In the genomic region with DNA sequence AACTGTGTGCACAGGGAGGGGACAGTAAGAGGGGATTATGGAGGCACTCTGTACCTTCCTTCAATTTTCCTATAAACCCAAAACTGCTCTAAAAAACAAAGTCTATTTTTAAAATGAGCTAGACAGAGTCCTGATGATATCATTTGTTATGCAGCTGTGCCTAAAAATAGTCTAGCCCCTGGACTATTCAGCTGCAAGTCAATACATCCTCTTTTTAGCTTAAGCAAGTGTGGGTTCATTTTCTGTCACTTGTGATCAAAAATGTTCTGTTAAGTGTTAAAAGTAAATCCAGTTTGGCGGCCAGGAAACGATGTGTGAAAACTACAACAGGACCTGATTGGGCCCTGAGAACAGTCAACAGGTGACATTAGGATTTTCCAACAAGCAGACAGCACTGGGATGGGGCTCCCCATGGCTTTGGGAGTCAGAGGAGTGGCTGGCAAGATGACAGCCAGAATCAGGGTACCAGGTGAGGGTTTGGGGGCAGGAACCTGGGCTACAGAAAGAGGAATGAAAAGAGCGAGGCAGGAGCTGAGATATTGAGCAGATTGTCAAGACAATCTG, we compare ENCODE assay signal across 1 cellular context.
TF ChIP-seq lines count a peak whose summit lies in the region.

No MANE protein-coding gene starts in this region.

TF ChIP-seq in GM12878, 131 proteins besides CTCF, POLR2A, EP300 and RAD21 (continued from another document and continues in another):
- TF ChIP-seq NR2F1 (conservative IDR thresholded peaks at IDR 0.05) (0 out of 2 replicates have a peak, but pooled peaks have one; percentile 15), HDAC2 (IDR thresholded peaks at IDR 0.05) (no peak), SMAD1 (IDR thresholded peaks at IDR 0.05; ENCODE audit: low read depth, partially characterized antibody) (no peak), SMAD5 (IDR thresholded peaks at IDR 0.05; ENCODE audit: low read depth) (no peak), ASH2L (IDR thresholded peaks at IDR 0.05; ENCODE audit: borderline replicate concordance, low read depth) (0 out of 2 replicates have a peak, but pooled peaks have one; percentile 22), WRNIP1 (IDR thresholded peaks at IDR 0.05; ENCODE audit: borderline replicate concordance, low read depth, low read length) (no peak), SREBF1 (IDR thresholded peaks at IDR 0.05; ENCODE audit: low read length) (no peak), LARP7 (IDR thresholded peaks at IDR 0.05) (no peak), ZNF274 (IDR thresholded peaks at IDR 0.05; ENCODE audit: insufficient read depth, insufficient read length) (no peak), ESRRA (IDR thresholded peaks at IDR 0.05; ENCODE audit: low read length) (no peak), FOXK2 (IDR thresholded peaks at IDR 0.05) (no peak), RB1 (IDR thresholded peaks at IDR 0.05; ENCODE audit: borderline replicate concordance) (no peak), RCOR1 (conservative IDR thresholded peaks at IDR 0.05; ENCODE audit: low read depth, low read length) (0 out of 2 replicates have a peak, but pooled peaks have one; percentile 39), TARDBP (IDR thresholded peaks at IDR 0.05; ENCODE audit: borderline replicate concordance) (no peak), SIN3A (IDR thresholded peaks at IDR 0.05; ENCODE audit: low read depth, low read length) (no peak), CBFB (IDR thresholded peaks at IDR 0.05; ENCODE audit: low read depth) (no peak), IRF4 (IDR thresholded peaks at IDR 0.05; ENCODE audit: low read depth, low read length) (no peak), ZNF384 (IDR thresholded peaks at IDR 0.05; ENCODE audit: borderline replicate concordance, low read depth, low read length) (no peak), RFX5 (IDR thresholded peaks at IDR 0.05; ENCODE audit: low read depth, low read length) (no peak), JUNB (IDR thresholded peaks at IDR 0.05) (0 out of 2 replicates have a peak, but pooled peaks have one; percentile 52), BHLHE40 (IDR thresholded peaks at IDR 0.05; ENCODE audit: borderline replicate concordance in 1 of 2, low read depth in 2 of 2, low read length in 1 of 2) (0 out of 4 replicates have a peak, but pooled peaks of 1 of the 2 experiments have one; percentile 40), ETV6 (conservative IDR thresholded peaks at IDR 0.05 in 1 of 2, IDR thresholded peaks at IDR 0.05 in 1 of 2; ENCODE audit: borderline replicate concordance in 1 of 2, low read depth in 1 of 2) (no peak), ZNF217 (IDR thresholded peaks at IDR 0.05) (0 out of 2 replicates have a peak, but pooled peaks have one; percentile 65), RAD51 (IDR thresholded peaks at IDR 0.05) (no peak), NFYA (IDR thresholded peaks at IDR 0.05; ENCODE audit: borderline replicate concordance, low read depth, low read length) (no peak), NR2C1 (IDR thresholded peaks at IDR 0.05) (no peak), POLR2AphosphoS2 (IDR thresholded peaks at IDR 0.05; ENCODE audit: low read depth, low read length) (no peak), SMC3 (IDR thresholded peaks at IDR 0.05; ENCODE audit: borderline replicate concordance, low read length) (no peak), ATF7 (IDR thresholded peaks at IDR 0.05; ENCODE audit: low read depth) (peak; percentile 95), STAT3 (IDR thresholded peaks at IDR 0.05; ENCODE audit: low read depth, low read length) (no peak), MEF2A (IDR thresholded peaks at IDR 0.05; ENCODE audit: insufficient read depth, low read depth, low read length) (peak; percentile 95), NFIC (IDR thresholded peaks at IDR 0.05; ENCODE audit: low read depth, low read length) (peak; percentile 71)
- TF ChIP-seq, protein P1, sequence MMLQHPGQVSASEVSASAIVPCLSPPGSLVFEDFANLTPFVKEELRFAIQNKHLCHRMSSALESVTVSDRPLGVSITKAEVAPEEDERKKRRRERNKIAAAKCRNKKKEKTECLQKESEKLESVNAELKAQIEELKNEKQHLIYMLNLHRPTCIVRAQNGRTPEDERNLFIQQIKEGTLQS (IDR thresholded peaks at IDR 0.05; ENCODE audit: borderline replicate concordance, extremely low read depth, low read depth, low read length): no peak
- TF ChIP-seq, protein P2, sequence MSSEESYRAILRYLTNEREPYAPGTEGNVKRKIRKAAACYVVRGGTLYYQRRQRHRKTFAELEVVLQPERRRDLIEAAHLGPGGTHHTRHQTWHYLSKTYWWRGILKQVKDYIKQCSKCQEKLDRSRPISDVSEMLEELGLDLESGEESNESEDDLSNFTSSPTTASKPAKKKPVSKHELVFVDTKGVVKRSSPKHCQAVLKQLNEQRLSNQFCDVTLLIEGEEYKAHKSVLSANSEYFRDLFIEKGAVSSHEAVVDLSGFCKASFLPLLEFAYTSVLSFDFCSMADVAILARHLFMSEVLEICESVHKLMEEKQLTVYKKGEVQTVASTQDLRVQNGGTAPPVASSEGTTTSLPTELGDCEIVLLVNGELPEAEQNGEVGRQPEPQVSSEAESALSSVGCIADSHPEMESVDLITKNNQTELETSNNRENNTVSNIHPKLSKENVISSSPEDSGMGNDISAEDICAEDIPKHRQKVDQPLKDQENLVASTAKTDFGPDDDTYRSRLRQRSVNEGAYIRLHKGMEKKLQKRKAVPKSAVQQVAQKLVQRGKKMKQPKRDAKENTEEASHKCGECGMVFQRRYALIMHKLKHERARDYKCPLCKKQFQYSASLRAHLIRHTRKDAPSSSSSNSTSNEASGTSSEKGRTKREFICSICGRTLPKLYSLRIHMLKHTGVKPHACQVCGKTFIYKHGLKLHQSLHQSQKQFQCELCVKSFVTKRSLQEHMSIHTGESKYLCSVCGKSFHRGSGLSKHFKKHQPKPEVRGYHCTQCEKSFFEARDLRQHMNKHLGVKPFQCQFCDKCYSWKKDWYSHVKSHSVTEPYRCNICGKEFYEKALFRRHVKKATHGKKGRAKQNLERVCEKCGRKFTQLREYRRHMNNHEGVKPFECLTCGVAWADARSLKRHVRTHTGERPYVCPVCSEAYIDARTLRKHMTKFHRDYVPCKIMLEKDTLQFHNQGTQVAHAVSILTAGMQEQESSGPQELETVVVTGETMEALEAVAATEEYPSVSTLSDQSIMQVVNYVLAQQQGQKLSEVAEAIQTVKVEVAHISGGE (CRISPR knock-in tag; IDR thresholded peaks at IDR 0.05): no peak
- TF ChIP-seq, protein P3, sequence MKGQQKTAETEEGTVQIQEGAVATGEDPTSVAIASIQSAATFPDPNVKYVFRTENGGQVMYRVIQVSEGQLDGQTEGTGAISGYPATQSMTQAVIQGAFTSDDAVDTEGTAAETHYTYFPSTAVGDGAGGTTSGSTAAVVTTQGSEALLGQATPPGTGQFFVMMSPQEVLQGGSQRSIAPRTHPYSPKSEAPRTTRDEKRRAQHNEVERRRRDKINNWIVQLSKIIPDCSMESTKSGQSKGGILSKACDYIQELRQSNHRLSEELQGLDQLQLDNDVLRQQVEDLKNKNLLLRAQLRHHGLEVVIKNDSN (IDR thresholded peaks at IDR 0.05; ENCODE audit: borderline replicate concordance, extremely low read length, insufficient read depth, low read depth, low read length): no peak
- TF ChIP-seq, protein P4, sequence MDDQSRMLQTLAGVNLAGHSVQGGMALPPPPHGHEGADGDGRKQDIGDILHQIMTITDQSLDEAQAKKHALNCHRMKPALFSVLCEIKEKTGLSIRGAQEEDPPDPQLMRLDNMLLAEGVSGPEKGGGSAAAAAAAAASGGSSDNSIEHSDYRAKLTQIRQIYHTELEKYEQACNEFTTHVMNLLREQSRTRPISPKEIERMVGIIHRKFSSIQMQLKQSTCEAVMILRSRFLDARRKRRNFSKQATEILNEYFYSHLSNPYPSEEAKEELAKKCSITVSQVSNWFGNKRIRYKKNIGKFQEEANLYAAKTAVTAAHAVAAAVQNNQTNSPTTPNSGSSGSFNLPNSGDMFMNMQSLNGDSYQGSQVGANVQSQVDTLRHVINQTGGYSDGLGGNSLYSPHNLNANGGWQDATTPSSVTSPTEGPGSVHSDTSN (IDR thresholded peaks at IDR 0.05; ENCODE audit: insufficient replicate concordance, low read depth, low read length): no peak
- TF ChIP-seq, protein P5, sequence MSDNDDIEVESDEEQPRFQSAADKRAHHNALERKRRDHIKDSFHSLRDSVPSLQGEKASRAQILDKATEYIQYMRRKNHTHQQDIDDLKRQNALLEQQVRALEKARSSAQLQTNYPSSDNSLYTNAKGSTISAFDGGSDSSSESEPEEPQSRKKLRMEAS (IDR thresholded peaks at IDR 0.05; ENCODE audit: low read depth, low read length): peak; percentile 22; the same call in 1 of the 2 replicates
- TF ChIP-seq, protein P6, sequence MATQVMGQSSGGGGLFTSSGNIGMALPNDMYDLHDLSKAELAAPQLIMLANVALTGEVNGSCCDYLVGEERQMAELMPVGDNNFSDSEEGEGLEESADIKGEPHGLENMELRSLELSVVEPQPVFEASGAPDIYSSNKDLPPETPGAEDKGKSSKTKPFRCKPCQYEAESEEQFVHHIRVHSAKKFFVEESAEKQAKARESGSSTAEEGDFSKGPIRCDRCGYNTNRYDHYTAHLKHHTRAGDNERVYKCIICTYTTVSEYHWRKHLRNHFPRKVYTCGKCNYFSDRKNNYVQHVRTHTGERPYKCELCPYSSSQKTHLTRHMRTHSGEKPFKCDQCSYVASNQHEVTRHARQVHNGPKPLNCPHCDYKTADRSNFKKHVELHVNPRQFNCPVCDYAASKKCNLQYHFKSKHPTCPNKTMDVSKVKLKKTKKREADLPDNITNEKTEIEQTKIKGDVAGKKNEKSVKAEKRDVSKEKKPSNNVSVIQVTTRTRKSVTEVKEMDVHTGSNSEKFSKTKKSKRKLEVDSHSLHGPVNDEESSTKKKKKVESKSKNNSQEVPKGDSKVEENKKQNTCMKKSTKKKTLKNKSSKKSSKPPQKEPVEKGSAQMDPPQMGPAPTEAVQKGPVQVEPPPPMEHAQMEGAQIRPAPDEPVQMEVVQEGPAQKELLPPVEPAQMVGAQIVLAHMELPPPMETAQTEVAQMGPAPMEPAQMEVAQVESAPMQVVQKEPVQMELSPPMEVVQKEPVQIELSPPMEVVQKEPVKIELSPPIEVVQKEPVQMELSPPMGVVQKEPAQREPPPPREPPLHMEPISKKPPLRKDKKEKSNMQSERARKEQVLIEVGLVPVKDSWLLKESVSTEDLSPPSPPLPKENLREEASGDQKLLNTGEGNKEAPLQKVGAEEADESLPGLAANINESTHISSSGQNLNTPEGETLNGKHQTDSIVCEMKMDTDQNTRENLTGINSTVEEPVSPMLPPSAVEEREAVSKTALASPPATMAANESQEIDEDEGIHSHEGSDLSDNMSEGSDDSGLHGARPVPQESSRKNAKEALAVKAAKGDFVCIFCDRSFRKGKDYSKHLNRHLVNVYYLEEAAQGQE (IDR thresholded peaks at IDR 0.05; ENCODE audit: low read depth, low read length): no peak
- TF ChIP-seq, protein P7, sequence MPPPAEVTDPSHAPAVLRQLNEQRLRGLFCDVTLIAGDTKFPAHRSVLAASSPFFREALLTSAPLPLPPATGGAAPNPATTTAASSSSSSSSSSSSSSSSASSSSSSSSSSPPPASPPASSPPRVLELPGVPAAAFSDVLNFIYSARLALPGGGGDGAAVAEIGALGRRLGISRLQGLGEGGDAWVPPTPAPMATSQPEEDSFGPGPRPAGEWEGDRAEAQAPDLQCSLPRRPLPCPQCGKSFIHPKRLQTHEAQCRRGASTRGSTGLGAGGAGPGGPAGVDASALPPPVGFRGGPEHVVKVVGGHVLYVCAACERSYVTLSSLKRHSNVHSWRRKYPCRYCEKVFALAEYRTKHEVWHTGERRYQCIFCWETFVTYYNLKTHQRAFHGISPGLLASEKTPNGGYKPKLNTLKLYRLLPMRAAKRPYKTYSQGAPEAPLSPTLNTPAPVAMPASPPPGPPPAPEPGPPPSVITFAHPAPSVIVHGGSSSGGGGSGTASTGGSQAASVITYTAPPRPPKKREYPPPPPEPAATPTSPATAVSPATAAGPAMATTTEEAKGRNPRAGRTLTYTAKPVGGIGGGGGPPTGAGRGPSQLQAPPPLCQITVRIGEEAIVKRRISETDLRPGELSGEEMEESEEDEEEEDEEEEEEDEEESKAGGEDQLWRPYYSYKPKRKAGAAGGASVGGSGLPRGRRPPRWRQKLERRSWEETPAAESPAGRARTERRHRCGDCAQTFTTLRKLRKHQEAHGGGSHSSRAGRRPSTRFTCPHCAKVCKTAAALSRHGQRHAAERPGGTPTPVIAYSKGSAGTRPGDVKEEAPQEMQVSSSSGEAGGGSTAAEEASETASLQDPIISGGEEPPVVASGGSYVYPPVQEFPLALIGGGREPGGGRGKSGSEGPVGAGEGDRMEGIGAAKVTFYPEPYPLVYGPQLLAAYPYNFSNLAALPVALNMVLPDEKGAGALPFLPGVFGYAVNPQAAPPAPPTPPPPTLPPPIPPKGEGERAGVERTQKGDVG (CRISPR knock-in tag; IDR thresholded peaks at IDR 0.05): no peak
- TF ChIP-seq, protein P8, sequence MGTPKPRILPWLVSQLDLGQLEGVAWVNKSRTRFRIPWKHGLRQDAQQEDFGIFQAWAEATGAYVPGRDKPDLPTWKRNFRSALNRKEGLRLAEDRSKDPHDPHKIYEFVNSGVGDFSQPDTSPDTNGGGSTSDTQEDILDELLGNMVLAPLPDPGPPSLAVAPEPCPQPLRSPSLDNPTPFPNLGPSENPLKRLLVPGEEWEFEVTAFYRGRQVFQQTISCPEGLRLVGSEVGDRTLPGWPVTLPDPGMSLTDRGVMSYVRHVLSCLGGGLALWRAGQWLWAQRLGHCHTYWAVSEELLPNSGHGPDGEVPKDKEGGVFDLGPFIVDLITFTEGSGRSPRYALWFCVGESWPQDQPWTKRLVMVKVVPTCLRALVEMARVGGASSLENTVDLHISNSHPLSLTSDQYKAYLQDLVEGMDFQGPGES (IDR thresholded peaks at IDR 0.05): no peak
- TF ChIP-seq, protein P9, sequence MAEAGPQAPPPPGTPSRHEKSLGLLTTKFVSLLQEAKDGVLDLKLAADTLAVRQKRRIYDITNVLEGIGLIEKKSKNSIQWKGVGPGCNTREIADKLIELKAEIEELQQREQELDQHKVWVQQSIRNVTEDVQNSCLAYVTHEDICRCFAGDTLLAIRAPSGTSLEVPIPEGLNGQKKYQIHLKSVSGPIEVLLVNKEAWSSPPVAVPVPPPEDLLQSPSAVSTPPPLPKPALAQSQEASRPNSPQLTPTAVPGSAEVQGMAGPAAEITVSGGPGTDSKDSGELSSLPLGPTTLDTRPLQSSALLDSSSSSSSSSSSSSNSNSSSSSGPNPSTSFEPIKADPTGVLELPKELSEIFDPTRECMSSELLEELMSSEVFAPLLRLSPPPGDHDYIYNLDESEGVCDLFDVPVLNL (IDR thresholded peaks at IDR 0.05; ENCODE audit: low read depth, low read length): no peak
- TF ChIP-seq, protein P10, sequence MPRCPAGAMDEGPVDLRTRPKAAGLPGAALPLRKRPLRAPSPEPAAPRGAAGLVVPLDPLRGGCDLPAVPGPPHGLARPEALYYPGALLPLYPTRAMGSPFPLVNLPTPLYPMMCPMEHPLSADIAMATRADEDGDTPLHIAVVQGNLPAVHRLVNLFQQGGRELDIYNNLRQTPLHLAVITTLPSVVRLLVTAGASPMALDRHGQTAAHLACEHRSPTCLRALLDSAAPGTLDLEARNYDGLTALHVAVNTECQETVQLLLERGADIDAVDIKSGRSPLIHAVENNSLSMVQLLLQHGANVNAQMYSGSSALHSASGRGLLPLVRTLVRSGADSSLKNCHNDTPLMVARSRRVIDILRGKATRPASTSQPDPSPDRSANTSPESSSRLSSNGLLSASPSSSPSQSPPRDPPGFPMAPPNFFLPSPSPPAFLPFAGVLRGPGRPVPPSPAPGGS (IDR thresholded peaks at IDR 0.05; ENCODE audit: borderline replicate concordance, insufficient read depth, low read depth, low read length, poor library complexity, severe bottlenecking): no peak
